Comparison of ENCODE assay signal across 21 cellular contexts in genomic region chr16:88379694-88380040, GRCh38. TPM values are rescaled to one million over a fixed set of nuclear protein-coding genes. Genes with fewer than 3 reads are reported as not detected.
DNase-seq lines count a peak whose midpoint lies in the region; ATAC-seq, FAIRE-seq and TF ChIP-seq lines count a peak whose summit lies in the region.
"Had no signal": no experiment of that assay in that cellular context is flagged by ENCODE, and none has a peak within 500 bp of the region (broad histone marks: within the 10 kb centered on the region; RNA-seq: fewer than 3 reads in every experiment).

No MANE protein-coding gene starts in this region.

- H3K79me2 ChIP-seq in SK-N-SH (ENCODE audit: insufficient read depth) (peaks cover 9% of the 10 kb centered on the region), HepG2 (ENCODE audit: insufficient read depth, low read length) (no peaks in the 10 kb centered on the region)

- no peaks in the 10 kb centered on the region for H3F3A ChIP-seq in SK-N-SH (replicated peaks; ENCODE audit: insufficient read depth)

- in situ Hi-C loops in HepG2 (cut with HindIII; ENCODE audit: extremely low pct_ligation_motif_present, low pct_unique_long_range_greater_than_20kb), result no loop called here

- no peak for TF ChIP-seq CTCF in SK-N-SH (IDR thresholded peaks at IDR 0.05)
- no peak for TF ChIP-seq CTCF in right lobe of liver (IDR thresholded peaks at IDR 0.05)
- no peak for TF ChIP-seq CTCF in HepG2 (CRISPR knock-in tag; IDR thresholded peaks at IDR 0.05)
- TF ChIP-seq CTCF in lower lobe of right lung (IDR thresholded peaks at IDR 0.05), result no peak
- TF ChIP-seq CTCF in spleen (IDR thresholded peaks at IDR 0.05 in 8 of 11, conservative IDR thresholded peaks at IDR 0.05 in 3 of 11), result no peak

- H3K9me2 ChIP-seq in SK-N-SH, result no peaks in the 10 kb centered on the region

- H4K20me1 ChIP-seq in SK-N-SH (ENCODE audit: insufficient read depth) (no peaks in the 10 kb centered on the region), HepG2 (ENCODE audit: insufficient read depth, low read length) (no peaks in the 10 kb centered on the region)

- no peak for ATAC-seq in SK-N-SH treated with all-trans-retinoic acid at 6 μM for 48 hours
- ATAC-seq in right lobe of liver, result no peak
- ATAC-seq in HepG2, result no peak
- ATAC-seq in lower lobe of right lung, result no peak
- ATAC-seq in HG03432 (IDR thresholded peaks at IDR 0.05; ENCODE audit: unreplicated experiment), result no peak
- ATAC-seq: CD8-positive, alpha-beta T cell had no signal

- no peak overlapping the region for H3K9ac ChIP-seq in SK-N-SH
- no peak overlapping the region for H3K9ac ChIP-seq in HepG2 (ENCODE audit: insufficient read depth, low read depth, low read length)
- H3K9ac ChIP-seq: BLaER1 treated with 17β-estradiol and CSF1 and Interleukin-3, amounts not matched to agents 10 nM and 100 nM; GM23248 had no signal

- TF ChIP-seq EP300 in SK-N-SH (IDR thresholded peaks at IDR 0.05; ENCODE audit: borderline replicate concordance in 1 of 2, low read depth in 1 of 2, low read length in 1 of 2), result no peak
- TF ChIP-seq EP300 in HepG2 (IDR thresholded peaks at IDR 0.05; ENCODE audit: low read depth in 2 of 2, low read length in 2 of 2), result no peak
- TF ChIP-seq EP300 in HepG2 (CRISPR knock-in tag; IDR thresholded peaks at IDR 0.05; ENCODE audit: borderline replicate concordance), result no peak

- H3K27me3 ChIP-seq in SK-N-SH (ENCODE audit: insufficient read depth) (no peaks in the 10 kb centered on the region), right lobe of liver (no peaks in the 10 kb centered on the region), HepG2 (ENCODE audit: control insufficient read depth in 1 of 2, insufficient read depth in 2 of 2, low read length in 2 of 2) (peaks cover 41 to 84% of the 10 kb centered on the region in 2 experiments), lower lobe of right lung (ENCODE audit: low read depth) (peaks cover 34% of the 10 kb centered on the region), spleen (replicated peaks in 1 of 7) (peaks cover 0 to 70% (median 24%) of the 10 kb centered on the region in 7 donors)

- peak; percentile 29 for DNase-seq in SK-N-SH
- DNase-seq in right lobe of liver, result peak in 2 of 3 donors; percentile 6 to 32
- DNase-seq in HepG2 (ENCODE audit: low spot score), result no peak
- DNase-seq in lower lobe of right lung, result peak; percentile 31
- peak; percentile 39 for DNase-seq in spleen
- no peak for DNase-seq in glomerular visceral epithelial cell (ENCODE audit: extremely low spot score)
- DNase-seq: ACHN; CD8-positive, alpha-beta T cell; GM23248; NCI-H1105 treated with DMSO at 0.1 percent for 48 hours; NCI-H2081; NCI-H2171 treated with DMSO at 0.1 percent for 48 hours; NCI-H524 treated with DMSO at 0.1 percent for 48 hours; Peyer's patch had no signal

- H3K4me2 ChIP-seq in SK-N-SH, result no peak overlapping the region
- no peak overlapping the region for H3K4me2 ChIP-seq in HepG2 (ENCODE audit: low read depth, low read length)
- H3K4me2 ChIP-seq: BLaER1 treated with 17β-estradiol and CSF1 and Interleukin-3, amounts not matched to agents 10 nM and 100 nM had no signal

- H3K9me3 ChIP-seq in SK-N-SH, result no peaks in the 10 kb centered on the region
- H3K9me3 ChIP-seq in right lobe of liver, result no peaks in the 10 kb centered on the region
- no peaks in the 10 kb centered on the region for H3K9me3 ChIP-seq in HepG2 (ENCODE audit: low read length)
- no peaks in the 10 kb centered on the region for H3K9me3 ChIP-seq in lower lobe of right lung
- no peaks in the 10 kb centered on the region for H3K9me3 ChIP-seq in spleen
- H3K9me3 ChIP-seq: HAP-1, Peyer's patch had no signal

- TF ChIP-seq POLR2A in right lobe of liver (IDR thresholded peaks at IDR 0.05) (no peak), HepG2 (IDR thresholded peaks at IDR 0.05; ENCODE audit: insufficient read depth in 1 of 2, low read depth in 2 of 2, low read length in 2 of 2) (no peak), spleen (IDR thresholded peaks at IDR 0.05) (no peak)

- no peak overlapping the region for H3K4me3 ChIP-seq in SK-N-SH (ENCODE audit: low read depth in 2 of 2, low read length in 1 of 2)
- no peak overlapping the region for H3K4me3 ChIP-seq in right lobe of liver
- H3K4me3 ChIP-seq in HepG2 (replicated peaks in 1 of 3; ENCODE audit: insufficient read depth in 1 of 3, low read depth in 2 of 3, low read length in 3 of 3), result no peak overlapping the region
- H3K4me3 ChIP-seq in lower lobe of right lung, result no peak overlapping the region
- H3K4me3 ChIP-seq in spleen, result no peak overlapping the region
- H3K4me3 ChIP-seq: BLaER1 treated with 17β-estradiol and CSF1 and Interleukin-3, amounts not matched to agents 10 nM and 100 nM; GM23248; HAP-1; Peyer's patch had no signal

- CTCF ChIA-PET in SK-N-SH (lab: Yijun Ruan, JAX), result no interaction called here
- CTCF ChIA-PET in HepG2 (lab: Yijun Ruan, JAX; ENCODE audit: low intra/inter-chr PET ratio, low total read pairs), result no interaction called here

- H3K4me1 ChIP-seq in SK-N-SH (ENCODE audit: control insufficient read depth in 1 of 2, insufficient read depth in 2 of 2, low read depth in 1 of 2, low read length in 1 of 2), result peaks cover 0 to 17% of the 10 kb centered on the region in 2 experiments; a peak in 1 of 4 replicates
- no peaks in the 10 kb centered on the region for H3K4me1 ChIP-seq in right lobe of liver
- H3K4me1 ChIP-seq in HepG2 (ENCODE audit: insufficient read depth, low read length), result no peaks in the 10 kb centered on the region
- peaks cover 17% of the 10 kb centered on the region for H3K4me1 ChIP-seq in lower lobe of right lung
- peaks cover 7 to 18% (median 12%) of the 10 kb centered on the region in 6 donors for H3K4me1 ChIP-seq in spleen

- WGBS in SK-N-SH (ENCODE audit: low lambda C conversion rate), result 88% methylated on average over 8 of the region's 8 CpGs
- no CpG with 5 or more reads among the region's 8 CpGs for WGBS in right lobe of liver (ENCODE audit: insufficient coverage, low coverage, low lambda C conversion rate, missing lambda C conversion rate)
- WGBS in HepG2 (ENCODE audit: low lambda C conversion rate), result 5% methylated on average over 4 of the region's 8 CpGs
- WGBS in spleen, 5 donors, result 81 to 100% (median 89%) methylated on average over 4 to 8 of the region's 8 CpGs

- no peak for FAIRE-seq in HepG2 (lab: Jason Lieb, UNC)
- FAIRE-seq: G401.6, GM12892 had no signal

- POLR2A ChIA-PET in SK-N-SH (lab: Yijun Ruan, JAX) (no interaction called here), HepG2 (lab: Yijun Ruan, JAX) (no interaction called here)

- H3K36me3 ChIP-seq in SK-N-SH (replicated peaks in 1 of 2; ENCODE audit: control insufficient read depth in 1 of 2, insufficient read depth in 2 of 2, low read length in 1 of 2) (no peaks in the 10 kb centered on the region), right lobe of liver (no peaks in the 10 kb centered on the region), HepG2 (replicated peaks in 1 of 2; ENCODE audit: control insufficient read depth in 1 of 2, insufficient read depth in 2 of 2, low read length in 2 of 2) (no peaks in the 10 kb centered on the region), lower lobe of right lung (no peaks in the 10 kb centered on the region), spleen (no peaks in the 10 kb centered on the region)
- H3K36me3 ChIP-seq: BLaER1 treated with 17β-estradiol and CSF1 and Interleukin-3, amounts not matched to agents 10 nM and 100 nM; HAP-1; Peyer's patch had no signal

- BruUV-seq in HepG2 (replicated peaks; lab: Mats Ljungman, UMichigan), result no TSS peak

- TF ChIP-seq RAD21 in SK-N-SH (IDR thresholded peaks at IDR 0.05; ENCODE audit: low read length), result no peak
- no peak for TF ChIP-seq RAD21 in HepG2 (CRISPR knock-in tag; IDR thresholded peaks at IDR 0.05)

- H3K27ac ChIP-seq in SK-N-SH (ENCODE audit: low read depth in 2 of 2, low read length in 1 of 2) (no peak overlapping the region), right lobe of liver (no peak overlapping the region), HepG2 (ENCODE audit: extremely low read length, insufficient read depth, low read length) (no peak overlapping the region), lower lobe of right lung (no peak overlapping the region), spleen (no peak overlapping the region)
- H3K27ac ChIP-seq: 22Rv1; BLaER1 treated with 17β-estradiol and CSF1 and Interleukin-3, amounts not matched to agents 10 nM and 100 nM; GM23248; Peyer's patch had no signal

- intact Hi-C loops in right lobe of liver (cut with DNase I) (no loop called here), HepG2 (cut with micrococcal nuclease; ENCODE audit: unreplicated experiment) (no loop called here), lower lobe of right lung (cut with DNase I) (no loop called here), spleen (cut with DNase I; ENCODE audit: low total_unique reads) (no loop called here)

- H2AFZ ChIP-seq in SK-N-SH (ENCODE audit: low read depth) (no peak overlapping the region), HepG2 (ENCODE audit: low read length) (no peak overlapping the region)
- H2AFZ ChIP-seq: GM23248 had no signal

RNA-seq across cellular contexts. Expression of gene ZNF469, which starts 3.1 kb away (rescaled TPM):
- polyA plus RNA-seq in SK-N-SH (2012; rRNA removed) (0.24 and 0.56 TPM in 2 replicates), HepG2 (2011; rRNA removed) (not detected in 2 replicates), spleen (under 1 TPM; 0.27 to 0.96 (median 0.35) TPM)
- polyA plus RNA-seq in SK-N-SH (2012; cell fraction: cytosol; rRNA removed), result 0.19 and 0.34 TPM in 2 replicates
- 1.3 and 1.7 TPM in 2 replicates for polyA plus RNA-seq in SK-N-SH (2012; cell fraction: nucleus; rRNA removed)
- total RNA-seq in right lobe of liver (1 to 10 TPM in 2 of 6 experiments, under 1 TPM in 4; 0.22 to 1.3 (median 0.37) TPM), HepG2 (2016; rRNA removed; fragmentation: Illumina TruSeq; extraction: Trizol) (not detected in 2 replicates), lower lobe of right lung (2.0 TPM), spleen (1 to 10 TPM; 2.4 to 8.0 (median 4.0) TPM)
- not detected in 2 replicates for total RNA-seq in HepG2 (2016; cell fraction: cytosol; rRNA removed; fragmentation: Illumina TruSeq; extraction: Trizol; ENCODE audit: low read depth)
- not detected in 2 replicates for total RNA-seq in HepG2 (2016; cell fraction: insoluble cytoplasmic fraction; rRNA removed; fragmentation: Illumina TruSeq; extraction: Trizol)
- total RNA-seq in HepG2 (2016; cell fraction: membrane; rRNA removed; fragmentation: Illumina TruSeq; extraction: Trizol), result not detected in 2 replicates
- not detected in 2 replicates for total RNA-seq in HepG2 (2016; cell fraction: nucleus; rRNA removed; fragmentation: Illumina TruSeq; extraction: Trizol)
- not detected in 2 replicates for polyA plus RNA-seq in HepG2 (2011; cell fraction: cytosol; rRNA removed)
- polyA plus RNA-seq in HepG2 (2011; cell fraction: nucleus; rRNA removed), result 0.02 TPM in 1 of 2 replicates, not detected in the other
- not detected in 2 replicates for polyA plus RNA-seq in HepG2 (2012)
- not detected in 2 replicates for polyA plus RNA-seq in HepG2 (2016; cell fraction: cytosol; fragmentation: Illumina TruSeq; extraction: Trizol; ENCODE audit: low read depth)
- not detected in 2 replicates for polyA plus RNA-seq in HepG2 (2016; cell fraction: insoluble cytoplasmic fraction; fragmentation: Illumina TruSeq; extraction: Trizol; ENCODE audit: low read depth)
- polyA plus RNA-seq in HepG2 (2016; cell fraction: membrane; fragmentation: Illumina TruSeq; extraction: Trizol; ENCODE audit: low read depth), result not detected in 2 replicates
- not detected in 2 replicates for polyA plus RNA-seq in HepG2 (2016; cell fraction: nucleus; fragmentation: Illumina TruSeq; extraction: Trizol; ENCODE audit: insufficient read depth, low read depth)
- polyA minus RNA-seq in HepG2 (2011; rRNA and poly(A)+ RNA removed; ENCODE audit: low replicate concordance), result not detected in 2 replicates
- polyA minus RNA-seq in HepG2 (2011; cell fraction: cytosol; rRNA and poly(A)+ RNA removed), result not detected in 2 replicates
- not detected in 2 replicates for polyA minus RNA-seq in HepG2 (2011; cell fraction: nucleus; rRNA and poly(A)+ RNA removed)

Comparison
In these comparisons a context has a peak if more than half of its experiments do, and no peak if none do; other contexts are left out.
1. DNase-seq: peak in SK-N-SH (single experiment), right lobe of liver (2 of 3), lower lobe of right lung (single experiment) and spleen (single experiment); none in HepG2 (single experiment) and glomerular visceral epithelial cell (single experiment).